17 cellular contexts compared by ENCODE assay signal in genomic region chr2:74138952-74139323, GRCh38. TPM values are rescaled to one million over a fixed set of nuclear protein-coding genes. Genes with fewer than 3 reads are reported as not detected.
DNase-seq lines count a peak whose midpoint lies in the region; ATAC-seq and TF ChIP-seq lines count a peak whose summit lies in the region.
"Had no signal": no experiment of that assay in that cellular context is flagged by ENCODE, and none has a peak within 500 bp of the region (broad histone marks: within the 10 kb centered on the region; RNA-seq: fewer than 3 reads in every experiment).

No MANE protein-coding gene starts in this region.

- H3K27me3 ChIP-seq in DND-41 (ENCODE audit: insufficient read depth, low read length, poor library complexity) (no peaks in the 10 kb centered on the region), neural progenitor cell (no peaks in the 10 kb centered on the region)
- H3K27me3 ChIP-seq in naive thymus-derived CD4-positive, alpha-beta T cell (ENCODE audit: control insufficient read depth in 2 of 2, insufficient read depth in 2 of 2, low read length in 2 of 2): no peaks in the 10 kb centered on the region
- H3K27me3 ChIP-seq: adrenal gland, colonic mucosa, esophagus muscularis mucosa, left lung had no signal

- intact Hi-C loops in naive thymus-derived CD4-positive, alpha-beta T cell (cut with micrococcal nuclease): no loop called here

- H2AFZ ChIP-seq in DND-41 (ENCODE audit: low read depth, low read length) (no peak overlapping the region), neural progenitor cell (replicated peaks) (no peak overlapping the region)

- H3K36me3 Mint-ChIP-seq in neural progenitor cell: peaks cover 22% of the 10 kb centered on the region
- peaks cover 9 to 43% (median 17%) of the 10 kb centered on the region in 5 donors for H3K36me3 Mint-ChIP-seq in naive thymus-derived CD4-positive, alpha-beta T cell

- H3K36me3 ChIP-seq in DND-41 (ENCODE audit: insufficient read depth, low read length) (peaks cover 49% of the 10 kb centered on the region), neural progenitor cell (no peaks in the 10 kb centered on the region)
- peaks cover 0 to 33% (median 0%) of the 10 kb centered on the region in 3 experiments for H3K36me3 ChIP-seq in naive thymus-derived CD4-positive, alpha-beta T cell (ENCODE audit: control insufficient read depth in 2 of 3, insufficient read depth in 3 of 3, low read length in 3 of 3)
- H3K36me3 ChIP-seq: colonic mucosa had no signal

- no peak for ATAC-seq in DND-41 (ENCODE audit: insufficient read depth, low read depth)
- ATAC-seq in naive thymus-derived CD4-positive, alpha-beta T cell: no peak
- ATAC-seq in GM19463 (IDR thresholded peaks at IDR 0.05; ENCODE audit: unreplicated experiment): no peak
- ATAC-seq: activated T-cell treated with anti-CD3 and anti-CD28 coated beads, Interleukin-2, amount 50 U/mL, for 72 hours; CD8-positive, alpha-beta T cell; left lung had no signal

- H3K4me3 ChIP-seq in DND-41 (ENCODE audit: low read depth in 1 of 2, low read length in 2 of 2) (no peak overlapping the region), choroid plexus epithelial cell (ENCODE audit: low read depth, low read length) (no peak overlapping the region), neural progenitor cell (no peak overlapping the region)
- H3K4me3 ChIP-seq in naive thymus-derived CD4-positive, alpha-beta T cell (ENCODE audit: low read length): no peak overlapping the region
- H3K4me3 ChIP-seq: adrenal gland, colonic mucosa, esophagus muscularis mucosa, left lung had no signal

- H4K20me1 ChIP-seq in DND-41 (ENCODE audit: insufficient read depth, low read length) (peaks cover 19% of the 10 kb centered on the region), neural progenitor cell (ENCODE audit: low read depth) (no peaks in the 10 kb centered on the region)

- no peaks in the 10 kb centered on the region for H3K4me1 Mint-ChIP-seq in neural progenitor cell
- peaks cover 0 to 13% (median 6%) of the 10 kb centered on the region in 7 donors for H3K4me1 Mint-ChIP-seq in naive thymus-derived CD4-positive, alpha-beta T cell

- no peak overlapping the region for H3K27ac Mint-ChIP-seq in neural progenitor cell
- no peak overlapping the region for H3K27ac Mint-ChIP-seq in naive thymus-derived CD4-positive, alpha-beta T cell
- H3K27ac Mint-ChIP-seq: activated T-cell treated with anti-CD3 and anti-CD28 coated beads, Interleukin-2, amount 50 U/mL, for 72 hours; CD8-positive, alpha-beta T cell had no signal

- no peak for DNase-seq in DND-41
- peak; percentile 64 for DNase-seq in HuH-7 (ENCODE audit: low spot score)
- DNase-seq in choroid plexus epithelial cell (ENCODE audit: low read depth): no peak
- DNase-seq in neural progenitor cell (ENCODE audit: low spot score): peak; percentile 15
- DNase-seq in activated gamma-delta T cell (lab: John Stamatoyannopoulos, UW): no peak
- no peak for DNase-seq in naive thymus-derived CD4-positive, alpha-beta T cell
- no peak for DNase-seq in nucleus accumbens (lab: John Stamatoyannopoulos, UW)
- DNase-seq: activated CD4-positive, alpha-beta T cell treated with anti-CD3 and anti-CD28 coated beads, Interleukin-2, amount 50 U/mL, for 1 hour; activated T-cell treated with anti-CD3 and anti-CD28 coated beads, Interleukin-2, amount 50 U/mL, for 72 hours; CD8-positive, alpha-beta T cell; colonic mucosa; left lung; NCI-H2081 treated with DMSO at 0.1 percent for 48 hours; substantia nigra had no signal

- H3K27ac ChIP-seq in DND-41 (ENCODE audit: low read length) (no peak overlapping the region), neural progenitor cell (no peak overlapping the region)
- no peak overlapping the region for H3K27ac ChIP-seq in naive thymus-derived CD4-positive, alpha-beta T cell (ENCODE audit: low read depth, low read length)
- H3K27ac ChIP-seq: adrenal gland, colonic mucosa, esophagus muscularis mucosa, left lung had no signal

- no peak overlapping the region for H3K9ac ChIP-seq in DND-41 (ENCODE audit: low read depth, low read length)
- H3K9ac ChIP-seq in neural progenitor cell: no peak overlapping the region

- TF ChIP-seq CTCF in DND-41 (IDR thresholded peaks at IDR 0.05; ENCODE audit: borderline replicate concordance, extremely low read depth, low read length, poor library complexity, severe bottlenecking) (peak; percentile 24), choroid plexus epithelial cell (conservative IDR thresholded peaks at IDR 0.05; ENCODE audit: low read depth, low read length) (peak; percentile 9), neural progenitor cell (IDR thresholded peaks at IDR 0.05) (peak; percentile 57)

- no peak overlapping the region for H3K4me2 ChIP-seq in DND-41 (ENCODE audit: insufficient read depth, low read length)
- H3K4me2 ChIP-seq in neural progenitor cell: no peak overlapping the region

- no peaks in the 10 kb centered on the region for H3K9me3 Mint-ChIP-seq in neural progenitor cell
- no peaks in the 10 kb centered on the region for H3K9me3 Mint-ChIP-seq in naive thymus-derived CD4-positive, alpha-beta T cell
- H3K9me3 Mint-ChIP-seq: activated T-cell treated with anti-CD3 and anti-CD28 coated beads, Interleukin-2, amount 50 U/mL, for 72 hours; CD8-positive, alpha-beta T cell had no signal

- POLR2A ChIA-PET in naive thymus-derived CD4-positive, alpha-beta T cell (lab: Charles Lee): interaction anchor here (1.2 kb wide), 1 partner anchor 18 kb away, joined by 4 read pairs; no protein-coding TSS in a partner anchor

- H3K79me2 ChIP-seq in DND-41 (ENCODE audit: insufficient read depth, low read length) (peaks cover 16% of the 10 kb centered on the region), neural progenitor cell (ENCODE audit: low read depth) (no peaks in the 10 kb centered on the region)

- CTCF ChIA-PET in naive thymus-derived CD4-positive, alpha-beta T cell (lab: Charles Lee): interaction anchor here (0.9 to 1.0 kb wide), 2 partner anchors 9 to 18 kb away, joined by 3 to 4 read pairs; partner anchors contain the start of gene BOLA3

- peaks cover 6% of the 10 kb centered on the region for H3K27me3 Mint-ChIP-seq in neural progenitor cell (ENCODE audit: insufficient read depth, low read depth)
- H3K27me3 Mint-ChIP-seq in naive thymus-derived CD4-positive, alpha-beta T cell: no peaks in the 10 kb centered on the region

- H3K4me1 ChIP-seq in DND-41 (ENCODE audit: insufficient read depth, low read length): no peaks in the 10 kb centered on the region
- no peaks in the 10 kb centered on the region for H3K4me1 ChIP-seq in neural progenitor cell
- no peaks in the 10 kb centered on the region for H3K4me1 ChIP-seq in naive thymus-derived CD4-positive, alpha-beta T cell (ENCODE audit: control insufficient read depth in 2 of 2, insufficient read depth in 2 of 2, low read length in 2 of 2)
- H3K4me1 ChIP-seq: adrenal gland, colonic mucosa, esophagus muscularis mucosa, left lung had no signal

- H3K9me3 ChIP-seq in DND-41 (ENCODE audit: insufficient read depth, low read length, severe bottlenecking): no peaks in the 10 kb centered on the region
- no peaks in the 10 kb centered on the region for H3K9me3 ChIP-seq in neural progenitor cell (ENCODE audit: low read depth)
- H3K9me3 ChIP-seq in naive thymus-derived CD4-positive, alpha-beta T cell (ENCODE audit: control insufficient read depth in 2 of 3, low read length in 3 of 3): no peaks in the 10 kb centered on the region
- H3K9me3 ChIP-seq: adrenal gland, colonic mucosa, esophagus muscularis mucosa, left lung had no signal

- H3F3A ChIP-seq in neural progenitor cell (ENCODE audit: low read depth): no peaks in the 10 kb centered on the region

- no peak overlapping the region for H3K4me3 Mint-ChIP-seq in neural progenitor cell
- H3K4me3 Mint-ChIP-seq in naive thymus-derived CD4-positive, alpha-beta T cell: no peak overlapping the region
- H3K4me3 Mint-ChIP-seq: activated T-cell treated with anti-CD3 and anti-CD28 coated beads, Interleukin-2, amount 50 U/mL, for 72 hours; CD8-positive, alpha-beta T cell had no signal

RNA-seq across cellular contexts. Expression of gene BOLA3, which starts 8.8 kb away (rescaled TPM):
- 56.2 and 76.5 TPM in 2 replicates for total RNA-seq in neural progenitor cell (ENCODE audit: low replicate concordance)
- 10 to 100 TPM in 4 of 5 experiments, 1 to 10 TPM in 1; 6.9 to 54.8 (median 13.7) TPM for total RNA-seq in naive thymus-derived CD4-positive, alpha-beta T cell
- 10 to 100 TPM; 70.0 to 87.3 TPM for polyA plus RNA-seq in naive thymus-derived CD4-positive, alpha-beta T cell

RNA-seq across cellular contexts. Expression of gene MOB1A, which starts 39.7 kb away (rescaled TPM):
- 125 and 163 TPM in 2 replicates for total RNA-seq in neural progenitor cell (ENCODE audit: low replicate concordance)
- 100 to 1,000 TPM; 113 to 185 (median 140) TPM for total RNA-seq in naive thymus-derived CD4-positive, alpha-beta T cell
- 100 to 1,000 TPM; 106 to 120 TPM for polyA plus RNA-seq in naive thymus-derived CD4-positive, alpha-beta T cell

RNA-seq across cellular contexts. Expression of gene MTHFD2, which starts 59.5 kb away (rescaled TPM):
- 79.5 and 101 TPM in 2 replicates for total RNA-seq in neural progenitor cell (ENCODE audit: low replicate concordance)
- 100 to 1,000 TPM in 1 of 5 experiments, 10 to 100 TPM in 4; 14.5 to 186 (median 25.1) TPM for total RNA-seq in naive thymus-derived CD4-positive, alpha-beta T cell
- polyA plus RNA-seq in naive thymus-derived CD4-positive, alpha-beta T cell: 1 to 10 TPM; 6.8 to 8.1 TPM

Comparison
In these comparisons a context has a peak if more than half of its experiments do, and no peak if none do; other contexts are left out.
1. DNase-seq: peak in HuH-7 (single experiment) and neural progenitor cell (single experiment); none in DND-41 (single experiment), choroid plexus epithelial cell (single experiment), activated gamma-delta T cell (single experiment), naive thymus-derived CD4-positive, alpha-beta T cell (0 of 9) and nucleus accumbens (0 of 56).
2. Peak in every context shown above with its lines, with median percentiles within 50 percentile points of each other: CTCF ChIP-seq.